Comparison of ENCODE assay signal across 28 cellular contexts in genomic region chr2:68825891-68826290, GRCh38. TPM values are rescaled to one million over a fixed set of nuclear protein-coding genes. Genes with fewer than 3 reads are reported as not detected.
DNase-seq lines count a peak whose midpoint lies in the region; ATAC-seq, FAIRE-seq and TF ChIP-seq lines count a peak whose summit lies in the region.
"Had no signal": no experiment of that assay in that cellular context is flagged by ENCODE, and none has a peak within 500 bp of the region (broad histone marks: within the 10 kb centered on the region; RNA-seq: fewer than 3 reads in every experiment).

No MANE protein-coding gene starts in this region.

- peak overlapping the region; percentile 29 for H2BK15ac ChIP-seq in mesenchymal stem cell (ENCODE audit: low read depth, poor library complexity, severe bottlenecking)

- H3K4me1 Mint-ChIP-seq in activated CD4-positive, alpha-beta T cell treated with anti-CD3 and anti-CD28 coated beads for 36 hours = peaks cover 34% of the 10 kb centered on the region
- peaks cover 17 to 55% (median 38%) of the 10 kb centered on the region in 4 donors for H3K4me1 Mint-ChIP-seq in CD4-positive, CD25-positive, alpha-beta regulatory T cell
- peaks cover 40% of the 10 kb centered on the region for H3K4me1 Mint-ChIP-seq in activated CD4-positive, alpha-beta memory T cell treated with anti-CD3 and anti-CD28 coated beads for 36 hours (ENCODE audit: low read depth)

- no peaks in the 10 kb centered on the region for H3K27me3 Mint-ChIP-seq in activated CD4-positive, alpha-beta T cell treated with anti-CD3 and anti-CD28 coated beads for 36 hours
- no peaks in the 10 kb centered on the region for H3K27me3 Mint-ChIP-seq in CD4-positive, CD25-positive, alpha-beta regulatory T cell
- H3K27me3 Mint-ChIP-seq in activated CD4-positive, alpha-beta memory T cell treated with anti-CD3 and anti-CD28 coated beads for 36 hours = no peaks in the 10 kb centered on the region

- no peaks in the 10 kb centered on the region for H3K79me1 ChIP-seq in mesenchymal stem cell (replicated peaks; ENCODE audit: low read length, poor library complexity, severe bottlenecking)

- no peak overlapping the region for H3K4ac ChIP-seq in mesenchymal stem cell (ENCODE audit: low read depth in 1 of 2, low read length in 2 of 2)

- H3K27ac ChIP-seq in CD4-positive, CD25-positive, alpha-beta regulatory T cell (ENCODE audit: insufficient read depth, low read length, poor library complexity, severe bottlenecking) = no peak overlapping the region
- H3K27ac ChIP-seq in mesenchymal stem cell (ENCODE audit: low read length, poor library complexity, severe bottlenecking) = no peak overlapping the region
- H3K27ac ChIP-seq in kidney (ENCODE audit: low read depth in 2 of 2, low read length in 2 of 2) = no peak overlapping the region
- H3K27ac ChIP-seq: ovary, VCaP had no signal

- H3K9me3 ChIP-seq in CD4-positive, CD25-positive, alpha-beta regulatory T cell (ENCODE audit: control insufficient read depth in 2 of 2, low read length in 2 of 2) = no peaks in the 10 kb centered on the region
- H3K9me3 ChIP-seq in mesenchymal stem cell (ENCODE audit: control insufficient read depth, low read length) (no peaks in the 10 kb centered on the region), kidney (ENCODE audit: control insufficient read depth in 1 of 2, low read length in 2 of 2) (no peaks in the 10 kb centered on the region)
- H3K9me3 ChIP-seq: heart right ventricle, ovary had no signal

- H2BK5ac ChIP-seq in mesenchymal stem cell (ENCODE audit: low read depth, low read length, poor library complexity, severe bottlenecking) = no peak overlapping the region

- TF ChIP-seq CTCF in kidney (IDR thresholded peaks at IDR 0.05; ENCODE audit: borderline replicate concordance, extremely low read depth, insufficient read depth) = no peak

- no peak for ATAC-seq in activated CD4-positive, alpha-beta T cell treated with anti-CD3 and anti-CD28 coated beads for 36 hours
- no peak for ATAC-seq in CD4-positive, CD25-positive, alpha-beta regulatory T cell (ENCODE audit: low read depth in 2 of 2)
- no peak for ATAC-seq in GM19023 (IDR thresholded peaks at IDR 0.05; ENCODE audit: unreplicated experiment)
- ATAC-seq: heart right ventricle had no signal

- FAIRE-seq in kidney (lab: Jason Lieb, UNC) = no peak
- FAIRE-seq: small intestine, urothelium cell line had no signal

- peaks cover 67% of the 10 kb centered on the region for H3K36me3 ChIP-seq in CD4-positive, CD25-positive, alpha-beta regulatory T cell (ENCODE audit: control insufficient read depth, insufficient read depth, low read length)
- no peaks in the 10 kb centered on the region for H3K36me3 ChIP-seq in mesenchymal stem cell (ENCODE audit: control insufficient read depth in 1 of 2, insufficient read depth in 2 of 2, low read depth in 1 of 2, low read length in 2 of 2)
- peaks cover 2 to 3% of the 10 kb centered on the region in 2 donors for H3K36me3 ChIP-seq in kidney (ENCODE audit: control insufficient read depth in 1 of 2, insufficient read depth in 2 of 2, low read length in 2 of 2)
- H3K36me3 ChIP-seq: ovary had no signal

- intact Hi-C loops in activated CD4-positive, alpha-beta T cell treated with anti-CD3 and anti-CD28 coated beads for 36 hours (cut with DNase I, micrococcal nuclease) = no loop called here
- intact Hi-C loops in activated CD4-positive, alpha-beta memory T cell treated with anti-CD3 and anti-CD28 coated beads for 36 hours (cut with micrococcal nuclease) = no loop called here
- intact Hi-C loops in kidney (cut with DNase I) = no loop called here

- CTCF ChIA-PET in activated CD4-positive, alpha-beta T cell treated with anti-CD3 and anti-CD28 coated beads for 36 hours (lab: Charles Lee) = no interaction called here
- CTCF ChIA-PET in activated CD4-positive, alpha-beta memory T cell treated with anti-CD3 and anti-CD28 coated beads for 36 hours (lab: Charles Lee) = interaction anchor here (0.6 kb wide), 1 partner anchor 100 kb away, joined by 3 read pairs; no protein-coding TSS in a partner anchor

- no peak overlapping the region for H2BK120ac ChIP-seq in mesenchymal stem cell (ENCODE audit: low read depth, low read length)

- DNase-seq in activated CD4-positive, alpha-beta T cell treated with anti-CD3 and anti-CD28 coated beads for 36 hours = no peak
- no peak for DNase-seq in activated CD4-positive, alpha-beta T cell treated with anti-CD3 and anti-CD28 coated beads, Interleukin-2, amount 50 U/mL, for 1 hour
- DNase-seq in CD4-positive, CD25-positive, alpha-beta regulatory T cell = no peak
- no peak for DNase-seq in activated CD4-positive, alpha-beta memory T cell treated with anti-CD3 and anti-CD28 coated beads for 36 hours
- DNase-seq in mesenchymal stem cell = no peak
- no peak for DNase-seq in kidney
- no peak for DNase-seq in NCI-H1436 (lab: John Stamatoyannopoulos, UW)
- DNase-seq: activated CD4-positive, alpha-beta T cell treated with anti-CD3 and anti-CD28 coated beads, Interleukin-2, amount 50 U/mL, for 48 hours; activated T-cell treated with anti-CD3 and anti-CD28 coated beads, Interleukin-2, amount 50 U/mL, for 48 hours; DMS79 treated with DMSO at 0.1 percent for 48 hours; effector CD8-positive, alpha-beta T cell; erythroblast; HCEC 1CT; heart right ventricle; NCI-H187; ovary; retina; RPMI8226; small intestine; stimulated activated CD4-positive, alpha-beta T cell treated with anti-CD3 and anti-CD28 coated beads, Interleukin-1b, Interleukin-23, amount 100 ng/mL, for 48 hours had no signal

- no peak overlapping the region for H3K4me2 ChIP-seq in mesenchymal stem cell (ENCODE audit: low read length, poor library complexity, severe bottlenecking)

- no peak overlapping the region for H3K14ac ChIP-seq in mesenchymal stem cell (ENCODE audit: low read length in 2 of 2)

- no peak overlapping the region for H3K18ac ChIP-seq in mesenchymal stem cell (ENCODE audit: low read depth in 1 of 2, low read length in 2 of 2)

- peaks cover 48% of the 10 kb centered on the region for H3K36me3 Mint-ChIP-seq in activated CD4-positive, alpha-beta T cell treated with anti-CD3 and anti-CD28 coated beads for 36 hours (ENCODE audit: low read depth)
- H3K36me3 Mint-ChIP-seq in CD4-positive, CD25-positive, alpha-beta regulatory T cell = peaks cover 47% of the 10 kb centered on the region
- peaks cover 41% of the 10 kb centered on the region for H3K36me3 Mint-ChIP-seq in activated CD4-positive, alpha-beta memory T cell treated with anti-CD3 and anti-CD28 coated beads for 36 hours
- H3K36me3 Mint-ChIP-seq: brain had no signal

- H2BK12ac ChIP-seq in mesenchymal stem cell (ENCODE audit: low read length in 2 of 2) = no peak overlapping the region

- no peak overlapping the region for H4K8ac ChIP-seq in mesenchymal stem cell (ENCODE audit: low read length)

- H3K4me3 Mint-ChIP-seq in activated CD4-positive, alpha-beta T cell treated with anti-CD3 and anti-CD28 coated beads for 36 hours = no peak overlapping the region
- no peak overlapping the region for H3K4me3 Mint-ChIP-seq in CD4-positive, CD25-positive, alpha-beta regulatory T cell
- no peak overlapping the region for H3K4me3 Mint-ChIP-seq in activated CD4-positive, alpha-beta memory T cell treated with anti-CD3 and anti-CD28 coated beads for 36 hours
- H3K4me3 Mint-ChIP-seq: brain had no signal

- H3K23ac ChIP-seq in mesenchymal stem cell (ENCODE audit: low read length in 2 of 2) = no peak overlapping the region

- no peaks in the 10 kb centered on the region for H3K27me3 ChIP-seq in CD4-positive, CD25-positive, alpha-beta regulatory T cell (ENCODE audit: control insufficient read depth, insufficient read depth, low read length)
- no peaks in the 10 kb centered on the region for H3K27me3 ChIP-seq in mesenchymal stem cell (ENCODE audit: control insufficient read depth in 1 of 2, insufficient read depth in 1 of 2, low read length in 2 of 2)
- H3K27me3 ChIP-seq: heart right ventricle, ovary had no signal

- H4K91ac ChIP-seq in mesenchymal stem cell (ENCODE audit: low read length) = no peak overlapping the region

- peak overlapping the region; percentile 16 for H3K27ac Mint-ChIP-seq in activated CD4-positive, alpha-beta T cell treated with anti-CD3 and anti-CD28 coated beads for 36 hours
- peak overlapping the region in 2 of 3 donors; percentile 11 to 18 for H3K27ac Mint-ChIP-seq in CD4-positive, CD25-positive, alpha-beta regulatory T cell
- H3K27ac Mint-ChIP-seq in activated CD4-positive, alpha-beta memory T cell treated with anti-CD3 and anti-CD28 coated beads for 36 hours = peak overlapping the region; percentile 20
- H3K27ac Mint-ChIP-seq: brain had no signal

- H2AK5ac ChIP-seq in mesenchymal stem cell (ENCODE audit: low read length, severe bottlenecking) = no peak overlapping the region

- POLR2A ChIA-PET in activated CD4-positive, alpha-beta T cell treated with anti-CD3 and anti-CD28 coated beads for 36 hours (lab: Charles Lee) = no interaction called here
- POLR2A ChIA-PET in activated CD4-positive, alpha-beta memory T cell treated with anti-CD3 and anti-CD28 coated beads for 36 hours (lab: Charles Lee) = no interaction called here

- peaks cover 22% of the 10 kb centered on the region for H3K4me1 ChIP-seq in CD4-positive, CD25-positive, alpha-beta regulatory T cell (ENCODE audit: control insufficient read depth, insufficient read depth, low read length, poor library complexity, severe bottlenecking)
- H3K4me1 ChIP-seq in mesenchymal stem cell (ENCODE audit: control insufficient read depth, insufficient read depth, low read depth, low read length) = peaks cover 9% of the 10 kb centered on the region
- H3K4me1 ChIP-seq in kidney (ENCODE audit: control insufficient read depth in 1 of 2, insufficient read depth in 1 of 2, low read depth in 1 of 2, low read length in 2 of 2) = peaks cover 9 to 12% of the 10 kb centered on the region in 2 donors

- H2AFZ ChIP-seq in mesenchymal stem cell (ENCODE audit: low read depth, low read length) = no peak overlapping the region

- no peaks in the 10 kb centered on the region for H3K9me3 Mint-ChIP-seq in activated CD4-positive, alpha-beta T cell treated with anti-CD3 and anti-CD28 coated beads for 36 hours (ENCODE audit: low read depth)
- peaks cover 0 to 2% (median 0%) of the 10 kb centered on the region in 7 donors for H3K9me3 Mint-ChIP-seq in CD4-positive, CD25-positive, alpha-beta regulatory T cell
- no peaks in the 10 kb centered on the region for H3K9me3 Mint-ChIP-seq in activated CD4-positive, alpha-beta memory T cell treated with anti-CD3 and anti-CD28 coated beads for 36 hours

- H3K9ac ChIP-seq in mesenchymal stem cell (ENCODE audit: low read length) = no peak overlapping the region
- no peak overlapping the region for H3K9ac ChIP-seq in kidney (ENCODE audit: low read length in 2 of 2)

- H3K4me3 ChIP-seq in CD4-positive, CD25-positive, alpha-beta regulatory T cell (ENCODE audit: low read depth, low read length) = no peak overlapping the region
- H3K4me3 ChIP-seq in mesenchymal stem cell (ENCODE audit: insufficient read depth in 1 of 2, low read depth in 1 of 2, low read length in 2 of 2) = no peak overlapping the region
- H3K4me3 ChIP-seq in kidney (ENCODE audit: low read length in 2 of 2) = no peak overlapping the region
- H3K4me3 ChIP-seq: heart right ventricle, ovary had no signal

- 95% methylated on average over 6 of the region's 6 CpGs for WGBS in mesenchymal stem cell

RNA-seq across cellular contexts. Expression of gene BMP10, which starts 45.3 kb away (rescaled TPM):
- total RNA-seq in activated CD4-positive, alpha-beta T cell treated with anti-CD3 and anti-CD28 coated beads for 36 hours = not detected
- 0.57 TPM for total RNA-seq in CD4-positive, CD25-positive, alpha-beta regulatory T cell
- not detected for polyA plus RNA-seq in CD4-positive, CD25-positive, alpha-beta regulatory T cell
- not detected for total RNA-seq in activated CD4-positive, alpha-beta memory T cell treated with anti-CD3 and anti-CD28 coated beads for 36 hours
- polyA plus RNA-seq in mesenchymal stem cell (2013, experiment 1 of 2) = 3.1 TPM
- 3.2 TPM for polyA plus RNA-seq in mesenchymal stem cell (2013, experiment 2 of 2)
- total RNA-seq in kidney = not detected
- polyA plus RNA-seq in kidney (ENCODE audit: insufficient read depth, low read depth, low replicate concordance) = not detected
- total RNA-seq: A172, fibroblast of villous mesenchyme, mesenteric fat pad, ovary, temporal lobe had no signal
- polyA plus RNA-seq: ovary, small intestine had no signal
